34 cellular contexts compared by ENCODE assay signal in the genomic region with DNA sequence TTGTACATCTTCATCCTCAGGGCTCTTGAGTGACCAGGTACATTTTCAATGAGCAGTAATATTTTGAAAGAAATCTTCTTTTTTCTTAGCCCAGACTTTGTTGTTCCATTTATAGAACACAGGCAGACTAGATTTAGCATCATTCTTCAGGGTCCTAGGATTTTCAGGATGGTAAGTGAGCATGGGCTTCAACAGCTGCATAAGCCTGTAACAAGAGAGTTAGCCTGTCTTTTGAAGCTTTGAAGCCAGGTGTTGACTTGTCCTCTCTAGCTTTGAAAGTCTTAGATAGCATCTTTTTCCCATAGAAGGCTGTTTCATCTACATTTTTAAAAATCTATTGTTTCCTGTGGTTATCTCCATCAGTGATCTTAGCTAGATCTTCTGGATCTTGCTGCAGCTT. TPM values are rescaled to one million over a fixed set of nuclear protein-coding genes. Genes with fewer than 3 reads are reported as not detected.
"Had no signal": no experiment of that assay in that cellular context is flagged by ENCODE, and none has a peak within 500 bp of the region (broad histone marks: within the 10 kb centered on the region; RNA-seq: fewer than 3 reads in every experiment).

No MANE protein-coding gene starts in this region.

- ATAC-seq: naive thymus-derived CD4-positive, alpha-beta T cell; natural killer cell; psoas muscle; right cardiac atrium; right lobe of liver; stimulated activated memory B cell treated with anti-CD40 and anti-IgM and Interleukin-4, amounts not matched to agents 10 μg/mL and 1 μg/mL and 100 μg/mL, for 72 hours; stimulated activated naive CD8-positive, alpha-beta T cell treated with anti-CD3 and anti-CD28 coated beads, Interleukin-15, amount 100 ng/mL, for 72 hours; stimulated activated naive CD8-positive, alpha-beta T cell treated with anti-CD3 and anti-CD28 coated beads, Interleukin-15, Interleukin-2, amounts not matched to agents 100 U/mL and 50 U/mL, for 24 hours had no signal

- H3K27ac ChIP-seq: ovary, parathyroid adenoma, psoas muscle, right lobe of liver, sigmoid colon, skin epidermis, spleen, suprapubic skin, testis, tibial artery, transverse colon, upper lobe of left lung, vagina had no signal

- H3K36me3 Mint-ChIP-seq: natural killer cell; stimulated activated memory B cell treated with anti-CD40 and anti-IgM and Interleukin-4, amounts not matched to agents 10 μg/mL and 1 μg/mL and 100 μg/mL, for 72 hours had no signal

- H3K4me3 Mint-ChIP-seq: naive thymus-derived CD4-positive, alpha-beta T cell; natural killer cell; stimulated activated memory B cell treated with anti-CD40 and anti-IgM and Interleukin-4, amounts not matched to agents 10 μg/mL and 1 μg/mL and 100 μg/mL, for 72 hours; stimulated activated naive CD8-positive, alpha-beta T cell treated with anti-CD3 and anti-CD28 coated beads, Interleukin-15, amount 100 ng/mL, for 72 hours had no signal

- H3K9me3 Mint-ChIP-seq: naive thymus-derived CD4-positive, alpha-beta T cell; natural killer cell; nephron; stimulated activated memory B cell treated with anti-CD40 and anti-IgM and Interleukin-4, amounts not matched to agents 10 μg/mL and 1 μg/mL and 100 μg/mL, for 72 hours; stimulated activated naive CD8-positive, alpha-beta T cell treated with anti-CD3 and anti-CD28 coated beads, Interleukin-15, amount 100 ng/mL, for 72 hours had no signal

- H3K36me3 ChIP-seq: ovary, right lobe of liver, sigmoid colon, spleen, suprapubic skin, tibial artery, transverse colon, upper lobe of left lung, vagina had no signal

- H3K4me3 ChIP-seq: ovary, psoas muscle, right lobe of liver, sigmoid colon, skin epidermis, smooth muscle cell, spleen, suprapubic skin, testis, tibial artery, transverse colon, upper lobe of left lung, vagina had no signal

- H3K9me3 ChIP-seq: ovary, psoas muscle, right lobe of liver, sigmoid colon, spleen, suprapubic skin, testis, tibial artery, transverse colon, upper lobe of left lung, vagina had no signal

- H3K9ac ChIP-seq: parathyroid adenoma had no signal

- H2AFZ ChIP-seq: parathyroid adenoma had no signal

- H3K4me1 ChIP-seq: parathyroid adenoma, psoas muscle, right lobe of liver, testis, vagina had no signal

- H3K27ac Mint-ChIP-seq: naive thymus-derived CD4-positive, alpha-beta T cell; natural killer cell; progenitor cell of endocrine pancreas; stimulated activated memory B cell treated with anti-CD40 and anti-IgM and Interleukin-4, amounts not matched to agents 10 μg/mL and 1 μg/mL and 100 μg/mL, for 72 hours; stimulated activated naive CD8-positive, alpha-beta T cell treated with anti-CD3 and anti-CD28 coated beads, Interleukin-15, amount 100 ng/mL, for 72 hours had no signal

- H3K27me3 Mint-ChIP-seq: progenitor cell of endocrine pancreas had no signal

- DNase-seq: naive thymus-derived CD4-positive, alpha-beta T cell; natural killer cell; occipital lobe; ovary; psoas muscle; right cardiac atrium; right lobe of liver; sigmoid colon; spleen; stimulated activated CD4-positive, alpha-beta T cell treated with anti-CD3 and anti-CD28 coated beads, Interleukin-12 subunit alpha, Interleukin-12 subunit beta, amount 100 ng/mL, for 4 hours; stimulated activated CD4-positive, alpha-beta T cell treated with anti-CD3 and anti-CD28 coated beads, Interleukin-1b, Interleukin-23, amount 100 ng/mL, for 48 hours; stimulated activated CD4-positive, alpha-beta T cell treated with anti-CD3 and anti-CD28 coated beads, Interleukin-4, amount 100 ng/mL, for 1 hour; stimulated activated CD4-positive, alpha-beta T cell treated with anti-CD3 and anti-CD28 coated beads, Interleukin-4, amount 100 ng/mL, for 4 hours; stimulated activated CD8-positive, alpha-beta memory T cell treated with anti-CD3 and anti-CD28 coated beads, Interleukin-4, amount 100 ng/mL, for 48 hours; stimulated activated naive CD4-positive, alpha-beta T cell; stimulated activated naive CD8-positive, alpha-beta T cell treated with anti-CD3 and anti-CD28 coated beads, Interleukin-15, amount 100 ng/mL, for 72 hours; stimulated activated naive CD8-positive, alpha-beta T cell treated with anti-CD3 and anti-CD28 coated beads, Interleukin-15, Interleukin-2, amounts not matched to agents 100 U/mL and 50 U/mL, for 24 hours; substantia nigra; testis; tibial artery; transverse colon; upper lobe of left lung had no signal

- H3K27me3 ChIP-seq: ovary, right lobe of liver, sigmoid colon, spleen, testis, tibial artery, transverse colon, upper lobe of left lung, vagina had no signal

- H3K4me2 ChIP-seq: smooth muscle cell had no signal

- H3K4me1 Mint-ChIP-seq: natural killer cell; stimulated activated memory B cell treated with anti-CD40 and anti-IgM and Interleukin-4, amounts not matched to agents 10 μg/mL and 1 μg/mL and 100 μg/mL, for 72 hours; stimulated activated naive CD8-positive, alpha-beta T cell treated with anti-CD3 and anti-CD28 coated beads, Interleukin-15, amount 100 ng/mL, for 72 hours had no signal

RNA-seq across cellular contexts. Expression of gene ASB15, which starts 39.5 kb away (rescaled TPM):
- total RNA-seq: naive thymus-derived CD4-positive, alpha-beta T cell; natural killer cell; occipital lobe; osteoblast; ovary; progenitor cell of endocrine pancreas; renal cortical epithelial cell; right lobe of liver; sigmoid colon; smooth muscle cell; spleen; suprapubic skin; transverse colon; upper lobe of left lung; ureter; vagina had no signal
- polyA plus RNA-seq: neural cell, ovary, sigmoid colon had no signal
